ENCODE assay signal across 10 cellular contexts in genomic region chr16:87582221-87582965, GRCh38. TPM values are rescaled to one million over a fixed set of nuclear protein-coding genes. Genes with fewer than 3 reads are reported as not detected.
A peak's percentile ranks its signal among the peaks of the same experiment; 100 is the strongest.
DNase-seq lines count a peak whose midpoint lies in the region; ATAC-seq, FAIRE-seq and TF ChIP-seq lines count a peak whose summit lies in the region.
"Had no signal": no experiment of that assay in that cellular context is flagged by ENCODE, and none has a peak within 500 bp of the region (broad histone marks: within the 10 kb centered on the region; RNA-seq: fewer than 3 reads in every experiment).

No MANE protein-coding gene starts in this region.

- POLR2A ChIA-PET in CD8-positive, alpha-beta T cell (lab: Charles Lee): no interaction called here

- CTCF ChIA-PET in CD8-positive, alpha-beta T cell (lab: Charles Lee): interaction anchor here (1.1 to 2.7 kb wide), 2 partner anchors 10 to 54 kb away, joined by 3 to 10 read pairs; no protein-coding TSS in a partner anchor

- intact Hi-C loops in CD8-positive, alpha-beta T cell (cut with DNase I, micrococcal nuclease): no loop called here

- ATAC-seq in GM21529 (IDR thresholded peaks at IDR 0.05; ENCODE audit: unreplicated experiment): no peak
- no peak for ATAC-seq in effector memory CD8-positive, alpha-beta T cell (replicated peaks)
- ATAC-seq in CD8-positive, alpha-beta T cell: no peak

- DNase-seq in HTR-8/SVneo (ENCODE audit: insufficient read length, low spot score): peak; percentile 50
- DNase-seq in left kidney (ENCODE audit: low read depth, low spot score): peak; percentile 61
- DNase-seq in effector memory CD8-positive, alpha-beta T cell: no peak
- DNase-seq in SHP77 treated with DMSO at 0.1 percent for 48 hours (lab: John Stamatoyannopoulos, UW): no peak
- DNase-seq in CD8-positive, alpha-beta T cell: no peak

- TF ChIP-seq CTCF in CD8-positive, alpha-beta T cell (IDR thresholded peaks at IDR 0.05): no peak

- H3K27ac ChIP-seq in cingulate gyrus (ENCODE audit: low read depth, low read length): peak overlapping the region; percentile 60
- peak overlapping the region; percentile 93 for H3K27ac ChIP-seq in subcutaneous abdominal adipose tissue (ENCODE audit: low read depth, low read length)
- H3K27ac ChIP-seq in CD8-positive, alpha-beta T cell (ENCODE audit: low read depth, low read length): no peak overlapping the region
- H3K27ac ChIP-seq: epithelial cell of prostate had no signal

- H3K36me3 ChIP-seq in subcutaneous abdominal adipose tissue (ENCODE audit: control insufficient read depth in 5 of 5, insufficient read depth in 5 of 5, low read length in 5 of 5): no peaks in the 10 kb centered on the region
- H3K36me3 ChIP-seq in CD8-positive, alpha-beta T cell (ENCODE audit: insufficient read depth, low read length): no peaks in the 10 kb centered on the region

- FAIRE-seq in HTR-8/SVneo (lab: Jason Lieb, UNC): peak; percentile 33

- H3K9me3 Mint-ChIP-seq in effector memory CD8-positive, alpha-beta T cell: no peaks in the 10 kb centered on the region
- no peaks in the 10 kb centered on the region for H3K9me3 Mint-ChIP-seq in CD8-positive, alpha-beta T cell

- H3K4me3 Mint-ChIP-seq in effector memory CD8-positive, alpha-beta T cell: no peak overlapping the region
- no peak overlapping the region for H3K4me3 Mint-ChIP-seq in CD8-positive, alpha-beta T cell

- H3K27me3 ChIP-seq in subcutaneous abdominal adipose tissue (ENCODE audit: control insufficient read depth in 5 of 5, insufficient read depth in 4 of 5, low read length in 5 of 5): peaks cover 0 to 18% (median 14%) of the 10 kb centered on the region in 5 donors
- no peaks in the 10 kb centered on the region for H3K27me3 ChIP-seq in CD8-positive, alpha-beta T cell (ENCODE audit: insufficient read depth, low read length)

- peaks cover 7 to 26% (median 25%) of the 10 kb centered on the region in 5 donors for H3K4me1 ChIP-seq in subcutaneous abdominal adipose tissue (ENCODE audit: control insufficient read depth in 5 of 5, insufficient read depth in 5 of 5, low read length in 5 of 5)
- H3K4me1 ChIP-seq in CD8-positive, alpha-beta T cell (ENCODE audit: insufficient read depth, low read length): no peaks in the 10 kb centered on the region

- no peaks in the 10 kb centered on the region for H3K36me3 Mint-ChIP-seq in effector memory CD8-positive, alpha-beta T cell (ENCODE audit: insufficient read depth)
- no peaks in the 10 kb centered on the region for H3K36me3 Mint-ChIP-seq in CD8-positive, alpha-beta T cell

- no peaks in the 10 kb centered on the region for H3K4me1 Mint-ChIP-seq in effector memory CD8-positive, alpha-beta T cell (ENCODE audit: low read depth in 2 of 2)
- H3K4me1 Mint-ChIP-seq in CD8-positive, alpha-beta T cell (ENCODE audit: low read depth): no peaks in the 10 kb centered on the region

- H3K9me3 ChIP-seq in subcutaneous abdominal adipose tissue (ENCODE audit: control insufficient read depth in 5 of 5, low read length in 5 of 5): no peaks in the 10 kb centered on the region
- H3K9me3 ChIP-seq in CD8-positive, alpha-beta T cell (ENCODE audit: low read length): no peaks in the 10 kb centered on the region

- peak overlapping the region; percentile 29 to 44 (median 37) for H3K4me3 ChIP-seq in subcutaneous abdominal adipose tissue (ENCODE audit: low read depth in 1 of 5, low read length in 5 of 5)
- H3K4me3 ChIP-seq in CD8-positive, alpha-beta T cell (ENCODE audit: low read depth, low read length): no peak overlapping the region

- peak overlapping the region in 2 of 5 donors; percentile 64 to 71 for H3K9ac ChIP-seq in subcutaneous abdominal adipose tissue (ENCODE audit: low read length in 5 of 5)

- H3K27ac Mint-ChIP-seq in effector memory CD8-positive, alpha-beta T cell: no peak overlapping the region
- H3K27ac Mint-ChIP-seq in CD8-positive, alpha-beta T cell: no peak overlapping the region

- peaks cover 59 to 92% of the 10 kb centered on the region in 2 donors for H3K27me3 Mint-ChIP-seq in effector memory CD8-positive, alpha-beta T cell
- H3K27me3 Mint-ChIP-seq in CD8-positive, alpha-beta T cell (ENCODE audit: low read depth): peaks cover 45% of the 10 kb centered on the region

RNA-seq across cellular contexts. Expression of gene JPH3, which starts 19.9 kb away (rescaled TPM):
- not detected for total RNA-seq in CD8-positive, alpha-beta T cell
- total RNA-seq: T-helper 2 cell treated with Interferon-gamma antibody and Interleukin-4, amounts not matched to agents 100 ng/mL and 5 ng/mL, for 36 hours had no signal

Comparison
In these comparisons a context has a peak if more than half of its experiments do, and no peak if none do; other contexts are left out.
1. DNase-seq: peak in HTR-8/SVneo (single experiment) and left kidney (single experiment); none in effector memory CD8-positive, alpha-beta T cell (0 of 3), SHP77 treated with DMSO at 0.1 percent for 48 hours (single experiment) and CD8-positive, alpha-beta T cell (0 of 7).